Comparison of ENCODE assay signal across 12 cellular contexts in the genomic region with DNA sequence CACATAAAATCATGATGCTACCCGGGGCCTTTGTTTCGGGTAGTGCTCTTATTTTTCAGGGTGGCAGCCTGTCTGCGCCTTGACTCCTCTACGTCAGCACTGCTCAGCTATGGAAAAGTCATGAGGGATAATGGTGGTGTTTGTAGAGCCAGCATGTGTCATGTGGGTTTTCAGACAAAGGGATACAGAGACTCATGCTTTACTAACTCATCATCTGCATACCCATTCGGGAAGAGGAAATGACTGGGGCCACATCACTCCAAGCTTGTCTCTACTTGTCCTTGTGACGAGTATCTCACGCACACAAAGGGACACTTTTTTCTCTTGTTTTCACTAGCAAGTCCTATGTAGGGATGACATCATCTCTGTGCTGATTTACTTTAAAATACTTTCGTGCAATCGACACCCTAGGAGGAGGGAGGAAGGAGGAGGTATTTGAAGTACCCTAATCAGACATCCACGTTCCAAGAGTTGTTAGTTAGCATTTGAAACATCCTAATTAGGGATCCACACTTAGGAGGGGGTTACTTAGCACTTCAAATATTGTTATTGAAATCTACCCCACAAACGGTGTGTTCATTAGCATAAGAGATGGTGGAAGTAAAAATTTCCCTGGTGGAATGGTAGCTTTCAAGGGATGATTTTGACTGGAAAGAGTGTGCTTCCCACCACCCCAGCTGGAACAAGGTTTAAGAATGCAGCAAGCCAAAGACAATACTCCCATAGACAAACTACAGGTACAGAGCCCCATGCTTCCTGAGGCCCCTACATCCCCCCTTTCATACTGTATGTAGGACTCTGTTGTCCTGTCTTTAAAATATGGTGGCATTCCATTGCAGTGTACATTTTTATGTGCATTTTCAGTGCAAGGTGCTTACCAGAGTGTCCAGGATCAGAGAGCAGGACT. TPM values are rescaled to one million over a fixed set of nuclear protein-coding genes. Genes with fewer than 3 reads are reported as not detected.
DNase-seq lines count a peak whose midpoint lies in the region; ATAC-seq and TF ChIP-seq lines count a peak whose summit lies in the region.
"Had no signal": no experiment of that assay in that cellular context is flagged by ENCODE, and none has a peak within 500 bp of the region (broad histone marks: within the 10 kb centered on the region; RNA-seq: fewer than 3 reads in every experiment).

No MANE protein-coding gene starts in this region.

- H3K9me3 ChIP-seq in HUES64 (ENCODE audit: insufficient read depth, low read depth, low read length): no peaks in the 10 kb centered on the region
- H3K9me3 ChIP-seq in WERI-Rb-1 (ENCODE audit: severe bottlenecking): no peaks in the 10 kb centered on the region

- H3K4me3 ChIP-seq in HUES64 (ENCODE audit: low read length): peak overlapping the region; percentile 1; the same call in 1 of the 2 replicates
- H3K4me3 ChIP-seq in WERI-Rb-1 (ENCODE audit: low read depth, low read length): no peak overlapping the region

- peaks cover 56% of the 10 kb centered on the region for H3K27me3 ChIP-seq in HUES64 (ENCODE audit: insufficient read depth, low read length)
- H3K27me3 ChIP-seq in WERI-Rb-1 (ENCODE audit: insufficient read depth, low read depth, severe bottlenecking): no peaks in the 10 kb centered on the region

- peaks cover 14% of the 10 kb centered on the region for H3K4me1 ChIP-seq in HUES64 (ENCODE audit: insufficient read depth, low read length)

- H3K27ac ChIP-seq in HUES64 (ENCODE audit: low read depth, low read length) (peak overlapping the region; percentile 46; the same call in 1 of the 2 replicates), WERI-Rb-1 (no peak overlapping the region)

- peak; percentile 49 for DNase-seq in Daoy (ENCODE audit: low read depth)
- peak; percentile 81 for DNase-seq in dermis blood vessel endothelial cell
- DNase-seq in left kidney (ENCODE audit: low read depth, low spot score): peak; percentile 4
- no peak for DNase-seq in NCI-H128 (lab: John Stamatoyannopoulos, UW; ENCODE audit: unreplicated experiment)
- DNase-seq in WERI-Rb-1: no peak
- DNase-seq: activated CD4-positive, alpha-beta T cell treated with anti-CD3 and anti-CD28 coated beads, Interleukin-2, amount 10 ng/mL, durations not matched to agents 7 days and 5 days; activated naive CD8-positive, alpha-beta T cell treated with anti-CD3 and anti-CD28 coated beads, Interleukin-2, amount 10 ng/mL, durations not matched to agents 7 days and 5 days had no signal

- H3K36me3 ChIP-seq in HUES64 (ENCODE audit: insufficient read depth, low read length) (no peaks in the 10 kb centered on the region), WERI-Rb-1 (no peaks in the 10 kb centered on the region)

- ATAC-seq in HG02571 (IDR thresholded peaks at IDR 0.05; ENCODE audit: unreplicated experiment) (no peak), GM18870 (IDR thresholded peaks at IDR 0.05; ENCODE audit: unreplicated experiment) (no peak)

- WGBS in HUES64: 26% methylated on average over 8 of the region's 11 CpGs

- H3K9ac ChIP-seq in HUES64 (ENCODE audit: low read depth, low read length): no peak overlapping the region; the same call in 1 of the 2 replicates

- no peak for TF ChIP-seq CTCF in WERI-Rb-1 (IDR thresholded peaks at IDR 0.05; ENCODE audit: low read depth, low read length)

RNA-seq across cellular contexts. Expression of a gene that starts 52.0 kb away (rescaled TPM):
- 2.3 and 3.5 TPM in 2 replicates for total RNA-seq in Daoy (2014; rRNA removed; shearing (Covaris generic))
- 6.4 TPM for polyA plus RNA-seq in HUES64 (2013, experiment 1 of 2)
- 7.7 TPM for polyA plus RNA-seq in HUES64 (2013, experiment 2 of 2)
- total RNA-seq in dermis blood vessel endothelial cell: 2.9 and 4.3 TPM in 2 replicates

RNA-seq across cellular contexts. Expression of a gene that starts 52.4 kb away (rescaled TPM):
- total RNA-seq in Daoy (2014; rRNA removed; shearing (Covaris generic)): 0.33 TPM in 1 of 2 replicates, not detected in the other
- 0.25 TPM for polyA plus RNA-seq in HUES64 (2013, experiment 1 of 2)
- 0.19 TPM for polyA plus RNA-seq in HUES64 (2013, experiment 2 of 2)
- total RNA-seq in dermis blood vessel endothelial cell: 0.09 and 0.17 TPM in 2 replicates
- total RNA-seq: activated CD4-positive, alpha-beta T cell treated with anti-CD3 and anti-CD28 coated beads, Interleukin-2, amount 10 ng/mL, durations not matched to agents 7 days and 5 days; activated naive CD8-positive, alpha-beta T cell treated with anti-CD3 and anti-CD28 coated beads, Interleukin-2, amount 10 ng/mL, durations not matched to agents 7 days and 5 days; G401; myocyte had no signal

Comparison
In these comparisons a context has a peak if more than half of its experiments do, and no peak if none do; other contexts are left out.
1. DNase-seq: peak in Daoy (single experiment), dermis blood vessel endothelial cell (single experiment) and left kidney (single experiment); none in NCI-H128 (single experiment) and WERI-Rb-1 (single experiment).